In the genomic region with DNA sequence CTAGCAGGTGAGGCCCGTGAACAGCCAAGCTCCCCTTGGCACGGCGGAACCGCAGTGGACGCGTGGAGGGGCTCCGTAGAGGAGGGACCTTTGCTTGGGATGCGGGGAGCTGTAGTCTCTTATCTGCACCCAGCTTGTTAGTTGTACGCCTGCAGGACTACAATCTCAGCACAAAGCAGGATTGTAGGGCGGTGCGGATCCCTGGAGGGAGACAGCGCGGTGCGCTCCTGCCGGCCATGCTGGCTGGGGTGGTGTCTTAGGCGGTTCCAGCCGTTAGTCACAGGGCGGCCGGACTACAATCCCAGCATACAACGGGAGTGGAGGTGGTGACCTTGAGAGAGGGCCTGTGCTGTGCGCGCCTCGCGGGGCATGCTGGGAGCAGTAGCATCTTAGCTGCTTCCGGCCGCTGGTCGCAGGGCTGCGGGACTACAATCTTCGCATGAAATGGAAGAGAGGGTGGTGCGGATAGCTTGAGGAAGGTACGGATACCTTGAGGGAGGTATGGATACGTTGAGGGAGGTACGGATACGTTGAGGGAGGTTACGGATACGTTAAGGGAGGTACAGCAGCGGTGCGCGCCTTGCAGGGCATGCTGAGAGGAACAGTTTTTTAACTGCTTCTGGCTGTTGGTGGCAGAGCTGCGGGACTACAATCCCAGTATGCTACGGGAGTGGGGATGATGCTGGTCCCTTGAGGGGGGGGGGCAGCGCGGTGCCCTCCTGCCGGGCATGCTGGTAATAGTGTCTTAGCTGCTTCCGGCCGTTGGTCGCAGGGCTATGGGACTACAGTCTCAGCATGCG, we compare ENCODE assay signal across 1 cellular context.
TF ChIP-seq lines count a peak whose summit lies in the region.

No MANE protein-coding gene starts in this region.

TF ChIP-seq in GM12878, 131 proteins besides CTCF, POLR2A, EP300 and RAD21 (continued from another document and continues in another):
- TF ChIP-seq USF2 (IDR thresholded peaks at IDR 0.05; ENCODE audit: borderline replicate concordance, low read depth, low read length): no peak; the same call in 1 of the 2 replicates
- 0 out of 2 replicates have a peak, but pooled peaks have one; percentile 54 for TF ChIP-seq LARP7 (IDR thresholded peaks at IDR 0.05)
- TF ChIP-seq NR2C1 (IDR thresholded peaks at IDR 0.05): peak; percentile 94
- no peak for TF ChIP-seq FOXM1 (IDR thresholded peaks at IDR 0.05; ENCODE audit: low read depth, low read length)
- TF ChIP-seq FOXK2 (IDR thresholded peaks at IDR 0.05): no peak
- peak; percentile 80 for TF ChIP-seq GABPA (IDR thresholded peaks at IDR 0.05; ENCODE audit: low read depth)
- TF ChIP-seq ZBED1 (IDR thresholded peaks at IDR 0.05; ENCODE audit: borderline replicate concordance): no peak
- TF ChIP-seq ZBTB40 (IDR thresholded peaks at IDR 0.05; ENCODE audit: borderline replicate concordance): peak; percentile 74
- no peak for TF ChIP-seq ZSCAN29 (IDR thresholded peaks at IDR 0.05)
- TF ChIP-seq SREBF2 (IDR thresholded peaks at IDR 0.05; ENCODE audit: low read length): no peak
- peak; percentile 27; the same call in 1 of the 3 replicates for TF ChIP-seq POU2F2 (IDR thresholded peaks at IDR 0.05; ENCODE audit: borderline replicate concordance, low read depth, low read length)
- TF ChIP-seq, protein P1, sequence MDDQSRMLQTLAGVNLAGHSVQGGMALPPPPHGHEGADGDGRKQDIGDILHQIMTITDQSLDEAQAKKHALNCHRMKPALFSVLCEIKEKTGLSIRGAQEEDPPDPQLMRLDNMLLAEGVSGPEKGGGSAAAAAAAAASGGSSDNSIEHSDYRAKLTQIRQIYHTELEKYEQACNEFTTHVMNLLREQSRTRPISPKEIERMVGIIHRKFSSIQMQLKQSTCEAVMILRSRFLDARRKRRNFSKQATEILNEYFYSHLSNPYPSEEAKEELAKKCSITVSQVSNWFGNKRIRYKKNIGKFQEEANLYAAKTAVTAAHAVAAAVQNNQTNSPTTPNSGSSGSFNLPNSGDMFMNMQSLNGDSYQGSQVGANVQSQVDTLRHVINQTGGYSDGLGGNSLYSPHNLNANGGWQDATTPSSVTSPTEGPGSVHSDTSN (IDR thresholded peaks at IDR 0.05; ENCODE audit: insufficient replicate concordance, low read depth, low read length): no peak
- TF ChIP-seq MXI1 (IDR thresholded peaks at IDR 0.05; ENCODE audit: low read depth, low read length): peak; percentile 15; the same call in 1 of the 2 replicates
- TF ChIP-seq TCF12 (IDR thresholded peaks at IDR 0.05; ENCODE audit: low read depth, low read length): no peak
- TF ChIP-seq, protein P2, sequence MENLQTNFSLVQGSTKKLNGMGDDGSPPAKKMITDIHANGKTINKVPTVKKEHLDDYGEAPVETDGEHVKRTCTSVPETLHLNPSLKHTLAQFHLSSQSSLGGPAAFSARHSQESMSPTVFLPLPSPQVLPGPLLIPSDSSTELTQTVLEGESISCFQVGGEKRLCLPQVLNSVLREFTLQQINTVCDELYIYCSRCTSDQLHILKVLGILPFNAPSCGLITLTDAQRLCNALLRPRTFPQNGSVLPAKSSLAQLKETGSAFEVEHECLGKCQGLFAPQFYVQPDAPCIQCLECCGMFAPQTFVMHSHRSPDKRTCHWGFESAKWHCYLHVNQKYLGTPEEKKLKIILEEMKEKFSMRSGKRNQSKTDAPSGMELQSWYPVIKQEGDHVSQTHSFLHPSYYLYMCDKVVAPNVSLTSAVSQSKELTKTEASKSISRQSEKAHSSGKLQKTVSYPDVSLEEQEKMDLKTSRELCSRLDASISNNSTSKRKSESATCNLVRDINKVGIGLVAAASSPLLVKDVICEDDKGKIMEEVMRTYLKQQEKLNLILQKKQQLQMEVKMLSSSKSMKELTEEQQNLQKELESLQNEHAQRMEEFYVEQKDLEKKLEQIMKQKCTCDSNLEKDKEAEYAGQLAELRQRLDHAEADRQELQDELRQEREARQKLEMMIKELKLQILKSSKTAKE (IDR thresholded peaks at IDR 0.05; ENCODE audit: low read depth, poor library complexity, severe bottlenecking): no peak
- TF ChIP-seq ZNF384 (IDR thresholded peaks at IDR 0.05; ENCODE audit: borderline replicate concordance, low read depth, low read length): no peak
- peak; percentile 57 for TF ChIP-seq RUNX3 (IDR thresholded peaks at IDR 0.05; ENCODE audit: low read length)
- TF ChIP-seq JUNB (IDR thresholded peaks at IDR 0.05): no peak
- TF ChIP-seq, protein P3, sequence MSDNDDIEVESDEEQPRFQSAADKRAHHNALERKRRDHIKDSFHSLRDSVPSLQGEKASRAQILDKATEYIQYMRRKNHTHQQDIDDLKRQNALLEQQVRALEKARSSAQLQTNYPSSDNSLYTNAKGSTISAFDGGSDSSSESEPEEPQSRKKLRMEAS (IDR thresholded peaks at IDR 0.05; ENCODE audit: low read depth, low read length): peak; percentile 61
- TF ChIP-seq ZNF207 (IDR thresholded peaks at IDR 0.05; ENCODE audit: borderline replicate concordance): no peak
- no peak for TF ChIP-seq RELA (IDR thresholded peaks at IDR 0.05; ENCODE audit: borderline replicate concordance, partially characterized antibody)
- peak; percentile 62; the same call in 1 of the 2 replicates for TF ChIP-seq CREB1 (IDR thresholded peaks at IDR 0.05; ENCODE audit: low read depth)
- TF ChIP-seq SMARCA5 (IDR thresholded peaks at IDR 0.05): no peak
- TF ChIP-seq SMAD1 (IDR thresholded peaks at IDR 0.05; ENCODE audit: low read depth, partially characterized antibody): no peak
- TF ChIP-seq MTA2 (IDR thresholded peaks at IDR 0.05; ENCODE audit: low read depth): peak; percentile 38; the same call in 1 of the 2 replicates
- TF ChIP-seq DPF2 (IDR thresholded peaks at IDR 0.05): 0 out of 2 replicates have a peak, but pooled peaks have one; percentile 26
- TF ChIP-seq, protein P4, sequence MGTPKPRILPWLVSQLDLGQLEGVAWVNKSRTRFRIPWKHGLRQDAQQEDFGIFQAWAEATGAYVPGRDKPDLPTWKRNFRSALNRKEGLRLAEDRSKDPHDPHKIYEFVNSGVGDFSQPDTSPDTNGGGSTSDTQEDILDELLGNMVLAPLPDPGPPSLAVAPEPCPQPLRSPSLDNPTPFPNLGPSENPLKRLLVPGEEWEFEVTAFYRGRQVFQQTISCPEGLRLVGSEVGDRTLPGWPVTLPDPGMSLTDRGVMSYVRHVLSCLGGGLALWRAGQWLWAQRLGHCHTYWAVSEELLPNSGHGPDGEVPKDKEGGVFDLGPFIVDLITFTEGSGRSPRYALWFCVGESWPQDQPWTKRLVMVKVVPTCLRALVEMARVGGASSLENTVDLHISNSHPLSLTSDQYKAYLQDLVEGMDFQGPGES (IDR thresholded peaks at IDR 0.05): no peak
- TF ChIP-seq ATF7 (IDR thresholded peaks at IDR 0.05; ENCODE audit: low read depth): 0 out of 2 replicates have a peak, but pooled peaks have one; percentile 13
- TF ChIP-seq EZH2 (IDR thresholded peaks at IDR 0.05; ENCODE audit: borderline replicate concordance, control insufficient read depth, low read depth, low read length): no peak
- no peak for TF ChIP-seq ZNF592 (IDR thresholded peaks at IDR 0.05)
- TF ChIP-seq BHLHE40 (IDR thresholded peaks at IDR 0.05; ENCODE audit: borderline replicate concordance in 1 of 2, low read depth in 2 of 2, low read length in 1 of 2): peak; percentile 3 to 46; a peak in 2 of 4 replicates
- TF ChIP-seq HCFC1 (IDR thresholded peaks at IDR 0.05; ENCODE audit: low read length): peak; percentile 86
- TF ChIP-seq E2F8 (IDR thresholded peaks at IDR 0.05; ENCODE audit: low read depth, partially characterized antibody): no peak
- peak; percentile 75 for TF ChIP-seq HDGF (IDR thresholded peaks at IDR 0.05)
- no peak for TF ChIP-seq PAX8 (IDR thresholded peaks at IDR 0.05)
- TF ChIP-seq SP1 (IDR thresholded peaks at IDR 0.05; ENCODE audit: low read depth, low read length): no peak
- TF ChIP-seq TBL1XR1 (IDR thresholded peaks at IDR 0.05; ENCODE audit: low read depth, low read length): 0 out of 2 replicates have a peak, but pooled peaks have one; percentile 56
- no peak for TF ChIP-seq BCL11A (IDR thresholded peaks at IDR 0.05; ENCODE audit: low read depth, low read length)
- peak; percentile 67; the same call in 1 of the 2 replicates for TF ChIP-seq PML (IDR thresholded peaks at IDR 0.05; ENCODE audit: low read length)
- TF ChIP-seq NR2F1 (conservative IDR thresholded peaks at IDR 0.05): peak; percentile 96
- TF ChIP-seq BMI1 (IDR thresholded peaks at IDR 0.05; ENCODE audit: borderline replicate concordance): no peak
- TF ChIP-seq BRCA1 (IDR thresholded peaks at IDR 0.05; ENCODE audit: low read depth, low read length): no peak
- TF ChIP-seq SIX5 (IDR thresholded peaks at IDR 0.05; ENCODE audit: low read depth, low read length, severe bottlenecking): peak; percentile 63
- 0 out of 2 replicates have a peak, but pooled peaks have one; percentile 8 for TF ChIP-seq TCF3 (IDR thresholded peaks at IDR 0.05; ENCODE audit: borderline replicate concordance, insufficient read depth, low read depth, low read length)
- no peak for TF ChIP-seq EGR1 (IDR thresholded peaks at IDR 0.05; ENCODE audit: borderline replicate concordance in 1 of 2, low read depth in 2 of 2, low read length in 2 of 2)
